25 cellular contexts compared by ENCODE assay signal in the genomic region with DNA sequence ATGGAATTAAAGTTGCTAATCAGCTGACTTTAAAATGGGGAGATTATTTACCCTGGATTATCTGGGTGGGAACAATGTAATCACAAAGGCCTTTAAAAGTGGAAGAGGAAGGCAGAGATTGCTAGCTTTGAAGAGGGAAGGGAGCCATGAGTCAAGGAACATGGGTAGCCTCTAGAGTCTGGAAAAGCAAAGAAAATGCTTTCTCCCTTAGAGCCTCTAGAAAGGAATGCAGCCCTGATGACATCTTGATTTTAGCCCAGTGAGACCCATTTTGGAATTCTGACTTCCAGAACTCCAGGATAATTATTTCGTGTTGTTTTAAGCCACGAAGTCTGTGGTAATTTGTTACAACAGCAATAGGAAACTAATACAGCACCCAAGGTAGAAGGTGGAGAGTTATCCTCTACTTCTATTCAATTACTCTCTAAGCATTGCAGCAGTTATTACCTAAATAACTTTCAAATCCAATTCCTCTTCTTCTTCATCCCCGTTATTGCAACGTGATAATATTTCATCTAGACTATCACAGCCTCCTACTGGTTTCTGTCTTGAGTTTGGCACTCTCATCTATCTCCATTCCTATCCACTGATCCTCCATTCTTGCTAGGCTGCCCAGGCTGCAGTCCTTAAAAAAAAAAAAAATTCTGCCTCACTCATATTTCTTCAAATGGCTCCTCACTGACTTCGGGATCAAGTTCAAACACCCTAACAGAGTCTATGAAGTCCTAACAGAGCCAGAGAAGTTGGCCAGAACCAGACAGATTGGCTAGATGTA.
"Had no signal": no experiment of that assay in that cellular context is flagged by ENCODE, and none has a peak within 500 bp of the region (broad histone marks: within the 10 kb centered on the region; RNA-seq: fewer than 3 reads in every experiment).

No MANE protein-coding gene starts in this region.

- H3K4me1 ChIP-seq: ascending aorta had no signal

- DNase-seq: activated CD4-positive, alpha-beta memory T cell treated with anti-CD3 and anti-CD28 coated beads for 36 hours; activated CD4-positive, alpha-beta T cell treated with anti-CD3 and anti-CD28 coated beads, Interleukin-2, amount 10 ng/mL, durations not matched to agents 7 days and 5 days; activated CD4-positive, CD25-positive, alpha-beta regulatory T cell; activated CD8-positive, alpha-beta memory T cell treated with anti-CD3 and anti-CD28 coated beads for 24 hours; activated effector memory CD4-positive, alpha-beta T cell treated with anti-CD3 and anti-CD28 coated beads, Interleukin-2, amount 50 U/mL, for 16 hours; activated naive CD4-positive, alpha-beta T cell treated with Interleukin-2 at 50 U/mL for 16 hours; activated naive CD8-positive, alpha-beta T cell treated with anti-CD3 and anti-CD28 coated beads, Interleukin-2, amount 50 U/mL, for 24 hours; activated T-cell treated with anti-CD3 and anti-CD28 coated beads, Interleukin-2, amount 50 U/mL, for 4 hours; amniotic stem cell; KG1; MG63; MV-4-11; NCI-H1092 treated with DMSO at 0.1 percent for 48 hours; NCI-H1417 treated with DMSO at 0.1 percent for 48 hours; NCI-H1694; NCI-H2029 treated with DMSO at 0.1 percent for 48 hours; NCI-H345; NCI-H510A; NCI-H526 treated with DMSO at 0.1 percent for 48 hours; NCI-H82; SIG-M5; T-helper 17 cell had no signal

- H3K9me3 ChIP-seq: ascending aorta, MG63 had no signal

- H3K27me3 ChIP-seq: ascending aorta, MG63 had no signal

- ATAC-seq: activated naive CD4-positive, alpha-beta T cell treated with anti-CD3 and anti-CD28 coated beads, Interleukin-2, amount 50 U/mL, for 72 hours; activated naive CD8-positive, alpha-beta T cell treated with anti-CD3 and anti-CD28 coated beads, Interleukin-2, amount 50 U/mL, for 24 hours; activated T-cell treated with anti-CD3 and anti-CD28 coated beads, Interleukin-2, amount 50 U/mL, for 4 hours; T-helper 17 cell had no signal

- H3K36me3 ChIP-seq: ascending aorta, MG63 had no signal

- H3K27ac ChIP-seq: ascending aorta, VCaP had no signal

- H3K4me3 ChIP-seq: ascending aorta, MG63 had no signal
